8 cellular contexts compared by ENCODE assay signal in the genomic region with DNA sequence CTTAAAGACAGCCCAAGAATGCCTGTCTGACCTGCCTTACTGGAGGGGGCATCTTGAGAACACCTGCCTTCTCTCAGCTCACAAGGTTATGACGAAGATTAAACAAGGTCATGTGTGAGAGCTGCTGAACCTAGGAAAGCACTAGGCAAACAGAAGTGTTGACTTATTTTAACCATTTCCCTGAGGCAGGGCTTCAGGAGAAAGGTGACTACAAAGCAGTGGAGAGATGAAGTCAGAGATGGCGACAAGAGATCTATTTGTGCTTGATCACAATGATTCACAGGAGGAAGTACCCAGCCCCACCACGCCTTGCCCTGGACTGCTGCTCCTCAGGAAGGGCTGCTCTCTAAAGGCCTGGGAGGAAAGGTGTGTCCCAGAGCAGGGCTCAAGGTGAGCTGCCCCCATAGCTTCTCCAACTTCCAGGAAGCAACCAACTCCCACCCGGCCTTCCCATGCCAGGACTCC. TPM values are rescaled to one million over a fixed set of nuclear protein-coding genes. Genes with fewer than 3 reads are reported as not detected.
DNase-seq lines count a peak whose midpoint lies in the region; ATAC-seq, FAIRE-seq and TF ChIP-seq lines count a peak whose summit lies in the region.

No MANE protein-coding gene starts in this region.

- no TSS peak for BruUV-seq in HepG2 (replicated peaks; lab: Mats Ljungman, UMichigan)

- H3K36me3 ChIP-seq in HepG2 (replicated peaks in 1 of 2; ENCODE audit: control insufficient read depth in 1 of 2, insufficient read depth in 2 of 2, low read length in 2 of 2), result peaks cover 5 to 9% of the 10 kb centered on the region in 2 experiments; a peak in 3 of 5 replicates
- H3K36me3 ChIP-seq in vagina, result peaks cover 0 to 11% of the 10 kb centered on the region in 2 donors
- H3K36me3 ChIP-seq in thyroid gland, result peaks cover 0 to 10% of the 10 kb centered on the region in 2 donors

- intact Hi-C loops in left cardiac atrium (cut with DNase I) (loop anchor here in 1 of 2 donors (5.0 kb wide), 1 partner anchor 227 kb away; no protein-coding TSS in a partner anchor), Right ventricle myocardium inferior (cut with DNase I) (loop anchor here (5.0 kb wide), 1 partner anchor 92 kb away; no protein-coding TSS in a partner anchor), HepG2 (cut with micrococcal nuclease; ENCODE audit: unreplicated experiment) (no loop called here), vagina (cut with DNase I) (no loop called here), thyroid gland (cut with DNase I) (no loop called here)

- no peaks in the 10 kb centered on the region for H4K20me1 ChIP-seq in HepG2 (ENCODE audit: insufficient read depth, low read length)

- in situ Hi-C loops in HepG2 (cut with HindIII; ENCODE audit: extremely low pct_ligation_motif_present, low pct_unique_long_range_greater_than_20kb), result no loop called here

- DNase-seq in left cardiac atrium (peak; percentile 35), Right ventricle myocardium inferior (ENCODE audit: missing footprints) (no peak), HepG2 (ENCODE audit: low spot score) (peak; percentile 39), vagina (ENCODE audit: extremely low spot score in 2 of 2) (peak in 1 of 2 donors; percentile 84), thyroid gland (no peak), NCI-H345 treated with DMSO at 0.1 percent for 48 hours (lab: John Stamatoyannopoulos, UW; ENCODE audit: unreplicated experiment) (no peak)
- peak; percentile 45 to 59 for DNase-seq in activated T-cell treated with anti-CD3 and anti-CD28 coated beads, Interleukin-2, amount 50 U/mL, for 48 hours

- 79% methylated on average over 4 of the region's 4 CpGs for WGBS in HepG2 (ENCODE audit: low lambda C conversion rate)
- 74 to 86% methylated on average over 4 of the region's 4 CpGs for WGBS in thyroid gland, 2 donors

- H3K4me2 ChIP-seq in HepG2 (ENCODE audit: low read depth, low read length), result no peak overlapping the region

- H3K4me1 ChIP-seq in HepG2 (ENCODE audit: insufficient read depth, low read length) (peaks cover 30% of the 10 kb centered on the region), vagina (peaks cover 62% of the 10 kb centered on the region), thyroid gland (peaks cover 0 to 17% of the 10 kb centered on the region in 2 donors)

- H3K27me3 ChIP-seq in HepG2 (ENCODE audit: control insufficient read depth in 1 of 2, insufficient read depth in 2 of 2, low read length in 2 of 2) (no peaks in the 10 kb centered on the region), vagina (no peaks in the 10 kb centered on the region), thyroid gland (no peaks in the 10 kb centered on the region)

- POLR2A ChIA-PET in HepG2 (lab: Yijun Ruan, JAX), result no interaction called here

- H3K4me3 ChIP-seq in HepG2 (replicated peaks in 1 of 3; ENCODE audit: insufficient read depth in 1 of 3, low read depth in 2 of 3, low read length in 3 of 3) (no peak overlapping the region), vagina (no peak overlapping the region), thyroid gland (replicated peaks in 1 of 3) (no peak overlapping the region)

- no peak overlapping the region for H3K9ac ChIP-seq in HepG2 (ENCODE audit: insufficient read depth, low read depth, low read length)

- no peaks in the 10 kb centered on the region for H3K79me2 ChIP-seq in HepG2 (ENCODE audit: insufficient read depth, low read length)

- no peak for TF ChIP-seq RAD21 in HepG2 (CRISPR knock-in tag; IDR thresholded peaks at IDR 0.05)

- ATAC-seq in left cardiac atrium (peak in 1 of 2 donors; percentile 6), Right ventricle myocardium inferior (no peak), HepG2 (no peak; the same call in 2 of the 3 replicates), GM18517 (IDR thresholded peaks at IDR 0.05; ENCODE audit: unreplicated experiment) (no peak)

- H3K27ac ChIP-seq in HepG2 (ENCODE audit: extremely low read length, insufficient read depth, low read length) (no peak overlapping the region), vagina (peak overlapping the region; percentile 39), thyroid gland (peak overlapping the region in 1 of 3 donors; percentile 5)

- no peak overlapping the region for H2AFZ ChIP-seq in HepG2 (ENCODE audit: low read length)

- CTCF ChIA-PET in HepG2 (lab: Yijun Ruan, JAX; ENCODE audit: low intra/inter-chr PET ratio, low total read pairs), result no interaction called here

- TF ChIP-seq POLR2A in HepG2 (IDR thresholded peaks at IDR 0.05; ENCODE audit: insufficient read depth in 1 of 2, low read depth in 2 of 2, low read length in 2 of 2), result no peak
- no peak for TF ChIP-seq POLR2A in vagina (IDR thresholded peaks at IDR 0.05)
- no peak for TF ChIP-seq POLR2A in thyroid gland (IDR thresholded peaks at IDR 0.05)

- no peak for FAIRE-seq in HepG2 (lab: Jason Lieb, UNC)

- TF ChIP-seq CTCF in HepG2 (CRISPR knock-in tag; IDR thresholded peaks at IDR 0.05) (no peak), vagina (IDR thresholded peaks at IDR 0.05) (no peak), thyroid gland (IDR thresholded peaks at IDR 0.05) (no peak)

- no peak for TF ChIP-seq EP300 in HepG2 (IDR thresholded peaks at IDR 0.05; ENCODE audit: low read depth in 2 of 2, low read length in 2 of 2)
- TF ChIP-seq EP300 in HepG2 (CRISPR knock-in tag; IDR thresholded peaks at IDR 0.05; ENCODE audit: borderline replicate concordance), result no peak

- no peaks in the 10 kb centered on the region for H3K9me3 ChIP-seq in HepG2 (ENCODE audit: low read length)
- H3K9me3 ChIP-seq in vagina, result no peaks in the 10 kb centered on the region
- no peaks in the 10 kb centered on the region for H3K9me3 ChIP-seq in thyroid gland

TF ChIP-seq in HepG2, 621 proteins besides CTCF, POLR2A, EP300 and RAD21 (continues in another document):
- TF ChIP-seq ZNF839 (CRISPR knock-in tag; IDR thresholded peaks at IDR 0.05; ENCODE audit: borderline replicate concordance), result no peak

RNA-seq across cellular contexts. Expression of a gene that starts 27.8 kb away (rescaled TPM):
- total RNA-seq in left cardiac atrium (10 to 100 TPM; 26.7 to 28.5 TPM), Right ventricle myocardium inferior (30.1 TPM), HepG2 (2016; rRNA removed; fragmentation: Illumina TruSeq; extraction: Trizol) (22.7 and 27.7 TPM in 2 replicates), vagina (22.3 TPM), thyroid gland (10 to 100 TPM; 20.7 to 37.1 (median 30.7) TPM)
- 24.8 and 40.6 TPM in 2 replicates for total RNA-seq in HepG2 (2016; cell fraction: cytosol; rRNA removed; fragmentation: Illumina TruSeq; extraction: Trizol; ENCODE audit: low read depth)
- total RNA-seq in HepG2 (2016; cell fraction: insoluble cytoplasmic fraction; rRNA removed; fragmentation: Illumina TruSeq; extraction: Trizol), result 23.6 and 24.6 TPM in 2 replicates
- total RNA-seq in HepG2 (2016; cell fraction: membrane; rRNA removed; fragmentation: Illumina TruSeq; extraction: Trizol), result 43.8 and 49.6 TPM in 2 replicates
- 10.8 and 12.6 TPM in 2 replicates for total RNA-seq in HepG2 (2016; cell fraction: nucleus; rRNA removed; fragmentation: Illumina TruSeq; extraction: Trizol)
- polyA plus RNA-seq in HepG2 (2011; rRNA removed), result 17.6 and 19.9 TPM in 2 replicates
- polyA plus RNA-seq in HepG2 (2011; cell fraction: cytosol; rRNA removed), result 15.3 and 18.7 TPM in 2 replicates
- polyA plus RNA-seq in HepG2 (2011; cell fraction: nucleus; rRNA removed), result 7.9 and 9.7 TPM in 2 replicates
- 14.9 and 15.6 TPM in 2 replicates for polyA plus RNA-seq in HepG2 (2012)
- 29.4 and 42.1 TPM in 2 replicates for polyA plus RNA-seq in HepG2 (2016; cell fraction: cytosol; fragmentation: Illumina TruSeq; extraction: Trizol; ENCODE audit: low read depth)
- polyA plus RNA-seq in HepG2 (2016; cell fraction: insoluble cytoplasmic fraction; fragmentation: Illumina TruSeq; extraction: Trizol; ENCODE audit: low read depth), result 21.3 and 22.4 TPM in 2 replicates
- polyA plus RNA-seq in HepG2 (2016; cell fraction: membrane; fragmentation: Illumina TruSeq; extraction: Trizol; ENCODE audit: low read depth), result 32.1 and 40.0 TPM in 2 replicates
- polyA plus RNA-seq in HepG2 (2016; cell fraction: nucleus; fragmentation: Illumina TruSeq; extraction: Trizol; ENCODE audit: insufficient read depth, low read depth), result 10.7 and 14.3 TPM in 2 replicates
- polyA minus RNA-seq in HepG2 (2011; rRNA and poly(A)+ RNA removed; ENCODE audit: low replicate concordance), result 5.9 and 12.3 TPM in 2 replicates
- polyA minus RNA-seq in HepG2 (2011; cell fraction: cytosol; rRNA and poly(A)+ RNA removed), result 6.5 and 7.4 TPM in 2 replicates
- polyA minus RNA-seq in HepG2 (2011; cell fraction: nucleus; rRNA and poly(A)+ RNA removed), result 9.8 and 14.5 TPM in 2 replicates

RNA-seq across cellular contexts. Expression of a gene that starts 34.9 kb away (rescaled TPM):
- total RNA-seq in left cardiac atrium (10 to 100 TPM; 24.6 to 27.7 TPM), Right ventricle myocardium inferior (28.7 TPM), HepG2 (2016; rRNA removed; fragmentation: Illumina TruSeq; extraction: Trizol) (11.3 and 11.9 TPM in 2 replicates), vagina (56.2 TPM), thyroid gland (10 to 100 TPM in 2 of 4 donors, 1 to 10 TPM in 2; 9.4 to 20.6 (median 11.2) TPM)
- 4.0 and 4.5 TPM in 2 replicates for total RNA-seq in HepG2 (2016; cell fraction: cytosol; rRNA removed; fragmentation: Illumina TruSeq; extraction: Trizol; ENCODE audit: low read depth)
- 9.8 and 11.8 TPM in 2 replicates for total RNA-seq in HepG2 (2016; cell fraction: insoluble cytoplasmic fraction; rRNA removed; fragmentation: Illumina TruSeq; extraction: Trizol)
- 5.9 and 6.1 TPM in 2 replicates for total RNA-seq in HepG2 (2016; cell fraction: membrane; rRNA removed; fragmentation: Illumina TruSeq; extraction: Trizol)
- total RNA-seq in HepG2 (2016; cell fraction: nucleus; rRNA removed; fragmentation: Illumina TruSeq; extraction: Trizol), result 16.3 and 19.2 TPM in 2 replicates
- polyA plus RNA-seq in HepG2 (2011; rRNA removed), result 11.1 and 12.3 TPM in 2 replicates
- polyA plus RNA-seq in HepG2 (2011; cell fraction: cytosol; rRNA removed), result 6.6 and 7.4 TPM in 2 replicates
- polyA plus RNA-seq in HepG2 (2011; cell fraction: nucleus; rRNA removed), result 57.1 and 64.0 TPM in 2 replicates
- polyA plus RNA-seq in HepG2 (2012), result 17.1 and 19.3 TPM in 2 replicates
- 0.71 and 0.86 TPM in 2 replicates for polyA plus RNA-seq in HepG2 (2016; cell fraction: cytosol; fragmentation: Illumina TruSeq; extraction: Trizol; ENCODE audit: low read depth)
- 12.9 and 16.7 TPM in 2 replicates for polyA plus RNA-seq in HepG2 (2016; cell fraction: insoluble cytoplasmic fraction; fragmentation: Illumina TruSeq; extraction: Trizol; ENCODE audit: low read depth)
- polyA plus RNA-seq in HepG2 (2016; cell fraction: membrane; fragmentation: Illumina TruSeq; extraction: Trizol; ENCODE audit: low read depth), result 3.4 and 3.5 TPM in 2 replicates
- 64.6 and 72.1 TPM in 2 replicates for polyA plus RNA-seq in HepG2 (2016; cell fraction: nucleus; fragmentation: Illumina TruSeq; extraction: Trizol; ENCODE audit: insufficient read depth, low read depth)
- 15.4 and 19.2 TPM in 2 replicates for polyA minus RNA-seq in HepG2 (2011; rRNA and poly(A)+ RNA removed; ENCODE audit: low replicate concordance)
- polyA minus RNA-seq in HepG2 (2011; cell fraction: cytosol; rRNA and poly(A)+ RNA removed), result 13.5 and 14.3 TPM in 2 replicates
- polyA minus RNA-seq in HepG2 (2011; cell fraction: nucleus; rRNA and poly(A)+ RNA removed), result 19.7 and 22.9 TPM in 2 replicates

Comparison
In these comparisons a context has a peak if more than half of its experiments do, and no peak if none do; other contexts are left out.
1. DNase-seq: peak in left cardiac atrium (single experiment), activated T-cell treated with anti-CD3 and anti-CD28 coated beads, Interleukin-2, amount 50 U/mL, for 48 hours (2 of 2) and HepG2 (single experiment); none in Right ventricle myocardium inferior (single experiment), thyroid gland (0 of 2) and NCI-H345 treated with DMSO at 0.1 percent for 48 hours (single experiment).